ENCODE assay signal across 1 cellular context in genomic region chr6:33073431-33073871, GRCh38.
TF ChIP-seq lines count a peak whose summit lies in the region.

Gene HLA-DPA1 (minus strand): TSS chr6:33073649.

TF ChIP-seq in GM12878, 131 proteins besides CTCF, POLR2A, EP300 and RAD21 (continued from another document and continues in another):
- no peak for TF ChIP-seq ZBTB40 (IDR thresholded peaks at IDR 0.05; ENCODE audit: borderline replicate concordance)
- TF ChIP-seq ZZZ3 (IDR thresholded peaks at IDR 0.05; ENCODE audit: control insufficient read depth, insufficient read length, low read depth) = no peak
- TF ChIP-seq FOXK2 (IDR thresholded peaks at IDR 0.05) = no peak
- TF ChIP-seq SMARCA5 (IDR thresholded peaks at IDR 0.05) = peak; percentile 88
- TF ChIP-seq E2F8 (IDR thresholded peaks at IDR 0.05; ENCODE audit: low read depth, partially characterized antibody) = no peak
- TF ChIP-seq BACH1 (IDR thresholded peaks at IDR 0.05; ENCODE audit: borderline replicate concordance) = peak; percentile 86
- no peak for TF ChIP-seq SMC3 (IDR thresholded peaks at IDR 0.05; ENCODE audit: borderline replicate concordance, low read length)
- no peak for TF ChIP-seq NR2F1 (conservative IDR thresholded peaks at IDR 0.05)
- 0 out of 2 replicates have a peak, but pooled peaks have one; percentile 76 for TF ChIP-seq SIN3A (IDR thresholded peaks at IDR 0.05; ENCODE audit: low read depth, low read length)
- TF ChIP-seq SKIL (IDR thresholded peaks at IDR 0.05; ENCODE audit: low read depth, poor library complexity, severe bottlenecking) = no peak
- TF ChIP-seq TARDBP (IDR thresholded peaks at IDR 0.05; ENCODE audit: borderline replicate concordance) = no peak
- TF ChIP-seq PKNOX1 (IDR thresholded peaks at IDR 0.05) = peak; percentile 53; the same call in 1 of the 2 replicates
- TF ChIP-seq NFXL1 (IDR thresholded peaks at IDR 0.05; ENCODE audit: borderline replicate concordance) = no peak
- no peak for TF ChIP-seq HDAC2 (IDR thresholded peaks at IDR 0.05)
- TF ChIP-seq SREBF1 (IDR thresholded peaks at IDR 0.05; ENCODE audit: low read length) = no peak
- TF ChIP-seq MXI1 (IDR thresholded peaks at IDR 0.05; ENCODE audit: low read depth, low read length) = no peak; the same call in 1 of the 2 replicates
- TF ChIP-seq POU2F2 (IDR thresholded peaks at IDR 0.05; ENCODE audit: borderline replicate concordance, low read depth, low read length) = peak; percentile 97
- no peak for TF ChIP-seq SRF (IDR thresholded peaks at IDR 0.05; ENCODE audit: low read depth in 2 of 2, low read length in 2 of 2)
- TF ChIP-seq CEBPZ (IDR thresholded peaks at IDR 0.05; ENCODE audit: low read depth, low read length) = 0 out of 2 replicates have a peak, but pooled peaks have one; percentile 14
- TF ChIP-seq KAT2A (conservative IDR thresholded peaks at IDR 0.05; ENCODE audit: control insufficient read depth, low read depth, low read length) = no peak
- TF ChIP-seq FOS (IDR thresholded peaks at IDR 0.05; ENCODE audit: borderline replicate concordance, extremely low read depth, insufficient read length) = no peak
- peak; percentile 63 for TF ChIP-seq RELB (IDR thresholded peaks at IDR 0.05; ENCODE audit: low read depth)
- TF ChIP-seq CBX5 (IDR thresholded peaks at IDR 0.05; ENCODE audit: low read depth) = no peak
- no peak for TF ChIP-seq RBBP5 (conservative IDR thresholded peaks at IDR 0.05)
- TF ChIP-seq SIX5 (IDR thresholded peaks at IDR 0.05; ENCODE audit: low read depth, low read length, severe bottlenecking) = no peak
- TF ChIP-seq ATF3 (IDR thresholded peaks at IDR 0.05; ENCODE audit: borderline replicate concordance, extremely low read depth, low read depth, low read length) = no peak
- TF ChIP-seq MTA3 (IDR thresholded peaks at IDR 0.05; ENCODE audit: borderline replicate concordance, low read length) = no peak; the same call in 1 of the 2 replicates
- TF ChIP-seq MAX (IDR thresholded peaks at IDR 0.05; ENCODE audit: low read depth, low read length) = no peak
- peak; percentile 36; the same call in 1 of the 2 replicates for TF ChIP-seq HCFC1 (IDR thresholded peaks at IDR 0.05; ENCODE audit: low read length)
- peak; percentile 99 for TF ChIP-seq MLLT1 (IDR thresholded peaks at IDR 0.05)
- peak; percentile 95 for TF ChIP-seq CBFB (IDR thresholded peaks at IDR 0.05; ENCODE audit: low read depth)
- no peak for TF ChIP-seq MYB (IDR thresholded peaks at IDR 0.05; ENCODE audit: borderline replicate concordance, low read depth, low read length)
- no peak for TF ChIP-seq ZBTB11 (CRISPR knock-in tag; IDR thresholded peaks at IDR 0.05)
- no peak for TF ChIP-seq ZNF207 (IDR thresholded peaks at IDR 0.05; ENCODE audit: borderline replicate concordance)
- TF ChIP-seq CHD2 (IDR thresholded peaks at IDR 0.05; ENCODE audit: borderline replicate concordance, low read depth, low read length) = peak; percentile 81; the same call in 1 of the 2 replicates
